ENCODE assay signal across 15 cellular contexts in the genomic region with DNA sequence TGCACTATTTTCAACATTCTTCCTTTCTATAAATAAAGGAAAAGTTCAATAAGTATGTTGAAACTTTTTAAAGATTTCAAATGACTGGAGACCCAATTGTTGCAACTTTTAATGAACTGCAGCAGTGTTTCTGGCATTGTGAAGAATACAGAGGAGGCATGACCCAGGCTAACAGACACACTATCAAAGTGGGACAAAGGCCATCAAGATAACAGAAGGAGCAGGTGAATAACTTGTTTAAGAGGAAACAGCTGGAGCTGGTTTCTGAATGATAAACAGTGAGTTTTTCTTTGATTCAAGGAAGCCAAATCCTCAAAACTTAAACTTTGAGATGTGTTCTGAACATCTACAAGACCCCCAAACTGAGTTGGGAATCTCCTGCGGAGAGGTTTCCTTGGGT.
A peak's percentile ranks its signal among the peaks of the same experiment; 100 is the strongest.
DNase-seq lines count a peak whose midpoint lies in the region; ATAC-seq, FAIRE-seq and TF ChIP-seq lines count a peak whose summit lies in the region.
"Had no signal": no experiment of that assay in that cellular context is flagged by ENCODE, and none has a peak within 500 bp of the region (broad histone marks: within the 10 kb centered on the region; RNA-seq: fewer than 3 reads in every experiment).

No MANE protein-coding gene starts in this region.

- H3K9me3 ChIP-seq in hepatocyte (ENCODE audit: low read depth), result no peaks in the 10 kb centered on the region
- H3K9me3 ChIP-seq in muscle layer of duodenum (ENCODE audit: control insufficient read depth in 1 of 2, low read length in 2 of 2), result no peaks in the 10 kb centered on the region
- no peaks in the 10 kb centered on the region for H3K9me3 ChIP-seq in heart right ventricle
- no peaks in the 10 kb centered on the region for H3K9me3 ChIP-seq in esophagus muscularis mucosa
- H3K9me3 ChIP-seq: BE2C, Caco-2 had no signal

- ATAC-seq in heart right ventricle, result no peak
- ATAC-seq: GM12878 had no signal

- H3K4me1 ChIP-seq in hepatocyte (ENCODE audit: insufficient read depth) (no peaks in the 10 kb centered on the region), muscle layer of duodenum (ENCODE audit: control insufficient read depth in 1 of 2, insufficient read depth in 2 of 2, low read length in 2 of 2) (no peaks in the 10 kb centered on the region), heart right ventricle (no peaks in the 10 kb centered on the region), esophagus muscularis mucosa (no peaks in the 10 kb centered on the region)
- H3K4me1 ChIP-seq: BE2C had no signal

- H4K20me1 ChIP-seq in hepatocyte (ENCODE audit: insufficient read depth, poor library complexity, severe bottlenecking), result no peaks in the 10 kb centered on the region

- H3K79me2 ChIP-seq in hepatocyte, result no peaks in the 10 kb centered on the region

- no peak for TF ChIP-seq EP300 in esophagus muscularis mucosa (IDR thresholded peaks at IDR 0.05)

- H3K27me3 ChIP-seq in hepatocyte (no peaks in the 10 kb centered on the region), muscle layer of duodenum (ENCODE audit: low read depth, low read length) (no peaks in the 10 kb centered on the region), heart right ventricle (no peaks in the 10 kb centered on the region), esophagus muscularis mucosa (no peaks in the 10 kb centered on the region)
- H3K27me3 ChIP-seq: BE2C had no signal

- TF ChIP-seq POLR2A in H54 (IDR thresholded peaks at IDR 0.05; ENCODE audit: low read depth, low read length) (no peak), esophagus muscularis mucosa (IDR thresholded peaks at IDR 0.05; ENCODE audit: low read depth) (no peak)

- FAIRE-seq in H54 (lab: Jason Lieb, UNC), result peak; percentile 57
- FAIRE-seq: A204.1, GM12878, H1 had no signal

- intact Hi-C loops in cardiac septum (cut with DNase I), result no loop called here
- intact Hi-C loops in heart right ventricle (cut with DNase I), result no loop called here
- intact Hi-C loops in esophagus muscularis mucosa (cut with DNase I), result no loop called here

- peak overlapping the region; percentile 51 for H3K4me2 ChIP-seq in hepatocyte

- no peak overlapping the region for H2AFZ ChIP-seq in hepatocyte

- 95% methylated on average over 1 of the region's 1 CpG for WGBS in hepatocyte (ENCODE audit: low lambda C conversion rate, missing lambda C conversion rate)
- WGBS in heart right ventricle, 2 donors, result 69 to 73% methylated on average over 1 of the region's 1 CpG
- WGBS in esophagus muscularis mucosa, result 71% methylated on average over 1 of the region's 1 CpG

- H3K27ac ChIP-seq in hepatocyte (peak overlapping the region; percentile 78), muscle layer of duodenum (ENCODE audit: low read length) (peak overlapping the region; percentile 11), heart right ventricle (no peak overlapping the region), esophagus muscularis mucosa (replicated peaks in 1 of 4) (no peak overlapping the region)
- H3K27ac ChIP-seq: HL-60 had no signal

- no peak overlapping the region for H3K4me3 ChIP-seq in hepatocyte
- peak overlapping the region in 1 of 2 donors; percentile 12 for H3K4me3 ChIP-seq in muscle layer of duodenum (ENCODE audit: low read depth in 1 of 2, low read length in 2 of 2)
- no peak overlapping the region for H3K4me3 ChIP-seq in heart right ventricle
- no peak overlapping the region for H3K4me3 ChIP-seq in esophagus muscularis mucosa
- H3K4me3 ChIP-seq: GM12878 had no signal

- DNase-seq in H54 (ENCODE audit: insufficient read length, low spot score) (no peak), hepatocyte (ENCODE audit: low spot score) (peak; percentile 20), cardiac septum (ENCODE audit: low spot score) (no peak), heart right ventricle (no peak), esophagus muscularis mucosa (ENCODE audit: extremely low spot score) (no peak)
- no peak for DNase-seq in activated CD4-positive, alpha-beta T cell treated with anti-CD3 and anti-CD28 coated beads, Interleukin-2, amount 50 U/mL, for 1 hour
- DNase-seq: BE2C; Caco-2; CD8-positive, alpha-beta memory T cell; HCEC 1CT had no signal

- H3K36me3 ChIP-seq in hepatocyte (replicated peaks; ENCODE audit: insufficient read depth, low read depth) (no peaks in the 10 kb centered on the region), muscle layer of duodenum (ENCODE audit: control insufficient read depth in 1 of 2, insufficient read depth in 2 of 2, low read length in 2 of 2) (no peaks in the 10 kb centered on the region), heart right ventricle (no peaks in the 10 kb centered on the region), esophagus muscularis mucosa (no peaks in the 10 kb centered on the region)
- H3K36me3 ChIP-seq: BE2C had no signal

- H3K9me2 ChIP-seq in hepatocyte (replicated peaks; ENCODE audit: insufficient read depth), result no peaks in the 10 kb centered on the region

- TF ChIP-seq CTCF in hepatocyte (IDR thresholded peaks at IDR 0.05; ENCODE audit: poor library complexity), result no peak
- no peak for TF ChIP-seq CTCF in heart right ventricle (IDR thresholded peaks at IDR 0.05)
- no peak for TF ChIP-seq CTCF in esophagus muscularis mucosa (IDR thresholded peaks at IDR 0.05)

Comparison
In these comparisons a context has a peak if more than half of its experiments do, and no peak if none do; other contexts are left out.
1. H3K27ac ChIP-seq: peak in hepatocyte (single experiment) and muscle layer of duodenum (single experiment); none in heart right ventricle (0 of 10) and esophagus muscularis mucosa (0 of 4).